6 cellular contexts compared by ENCODE assay signal in the genomic region with DNA sequence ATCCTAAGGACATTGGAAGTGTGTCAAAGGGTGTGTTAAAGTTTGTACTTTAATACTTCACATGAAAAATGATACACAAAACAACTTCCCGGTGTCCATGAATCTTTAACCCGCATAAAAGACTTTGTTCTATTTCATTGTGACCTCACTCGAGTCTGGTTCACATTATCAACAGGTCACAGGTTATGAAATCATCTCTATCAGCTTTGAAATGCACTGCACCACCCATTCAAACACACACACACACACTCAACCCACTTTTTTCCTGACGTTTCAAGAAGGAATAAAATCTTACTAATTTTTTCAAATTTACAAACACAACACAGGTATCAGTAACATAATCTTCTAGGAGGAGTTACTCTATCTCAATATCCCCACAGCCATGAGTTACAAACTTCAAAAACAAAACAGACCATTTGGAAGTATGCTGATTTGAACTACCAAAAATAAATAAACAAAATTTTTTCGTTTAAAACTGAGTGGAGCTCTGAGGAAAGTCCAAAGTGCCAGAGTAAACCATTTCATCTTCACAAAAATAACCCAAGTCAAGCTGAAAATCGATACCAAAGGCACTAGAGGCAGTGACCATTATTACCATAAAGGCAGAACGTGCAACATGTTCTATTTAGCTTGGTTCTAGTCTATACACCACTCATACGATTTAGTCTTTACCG. TPM values are rescaled to one million over a fixed set of nuclear protein-coding genes. Genes with fewer than 3 reads are reported as not detected.
DNase-seq lines count a peak whose midpoint lies in the region; TF ChIP-seq lines count a peak whose summit lies in the region.

No MANE protein-coding gene starts in this region.

- no peaks in the 10 kb centered on the region for H3K9me3 ChIP-seq in subcutaneous abdominal adipose tissue (ENCODE audit: control insufficient read depth in 5 of 5, low read length in 5 of 5)

- peaks cover 4 to 22% (median 13%) of the 10 kb centered on the region in 5 donors for H3K36me3 ChIP-seq in subcutaneous abdominal adipose tissue (ENCODE audit: control insufficient read depth in 5 of 5, insufficient read depth in 5 of 5, low read length in 5 of 5)

- H3K4me1 Mint-ChIP-seq in activated T-cell treated with anti-CD3 and anti-CD28 coated beads, Interleukin-2, amount 50 U/mL, for 24 hours (ENCODE audit: low read depth), result peaks cover 50% of the 10 kb centered on the region

- no peak for DNase-seq in activated T-cell treated with anti-CD3 and anti-CD28 coated beads, Interleukin-2, amount 50 U/mL, for 24 hours
- DNase-seq in activated T-cell treated with anti-CD3 and anti-CD28 coated beads, Interleukin-2, amount 50 U/mL, for 48 hours, result no peak
- DNase-seq in fibroblast of the aortic adventitia (ENCODE audit: low read depth) (peak; percentile 37), DMS 273 (lab: John Stamatoyannopoulos, UW; ENCODE audit: unreplicated experiment) (no peak), NCI-H2171 (lab: John Stamatoyannopoulos, UW) (no peak)

- H3K36me3 Mint-ChIP-seq in activated T-cell treated with anti-CD3 and anti-CD28 coated beads, Interleukin-2, amount 50 U/mL, for 24 hours (ENCODE audit: low read depth), result peaks cover 48% of the 10 kb centered on the region

- no peaks in the 10 kb centered on the region for H3K9me3 Mint-ChIP-seq in activated T-cell treated with anti-CD3 and anti-CD28 coated beads, Interleukin-2, amount 50 U/mL, for 24 hours

- no peaks in the 10 kb centered on the region for H3K27me3 ChIP-seq in subcutaneous abdominal adipose tissue (ENCODE audit: control insufficient read depth in 5 of 5, insufficient read depth in 4 of 5, low read length in 5 of 5)

- H3K27me3 Mint-ChIP-seq in activated T-cell treated with anti-CD3 and anti-CD28 coated beads, Interleukin-2, amount 50 U/mL, for 24 hours, result no peaks in the 10 kb centered on the region

- H3K4me1 ChIP-seq in subcutaneous abdominal adipose tissue (ENCODE audit: control insufficient read depth in 5 of 5, insufficient read depth in 5 of 5, low read length in 5 of 5), result peaks cover 1 to 61% (median 45%) of the 10 kb centered on the region in 5 donors

- peak overlapping the region; percentile 32 for H3K4me3 ChIP-seq in fibroblast of the aortic adventitia (ENCODE audit: low read depth, low read length)
- peak overlapping the region; percentile 1 to 49 (median 23) for H3K4me3 ChIP-seq in subcutaneous abdominal adipose tissue (ENCODE audit: low read depth in 1 of 5, low read length in 5 of 5)

- peak overlapping the region; percentile 48 to 78 (median 64) for H3K9ac ChIP-seq in subcutaneous abdominal adipose tissue (ENCODE audit: low read length in 5 of 5)

- H3K27ac ChIP-seq in subcutaneous abdominal adipose tissue (ENCODE audit: low read depth, low read length), result peak overlapping the region; percentile 79

- H3K27ac Mint-ChIP-seq in activated T-cell treated with anti-CD3 and anti-CD28 coated beads, Interleukin-2, amount 50 U/mL, for 24 hours, result peak overlapping the region; percentile 55

- no peak for TF ChIP-seq CTCF in fibroblast of the aortic adventitia (IDR thresholded peaks at IDR 0.05; ENCODE audit: insufficient read depth, low read length)

- H3K4me3 Mint-ChIP-seq in activated T-cell treated with anti-CD3 and anti-CD28 coated beads, Interleukin-2, amount 50 U/mL, for 24 hours, result peak overlapping the region; percentile 41

RNA-seq across cellular contexts. Expression of gene ACOX1, which starts 2.7 kb away (rescaled TPM):
- total RNA-seq in fibroblast of the aortic adventitia (ENCODE audit: low replicate concordance), result 47.0 and 61.5 TPM in 2 replicates

RNA-seq across cellular contexts. Expression of gene TEN1, which starts 2.7 kb away (rescaled TPM):
- total RNA-seq in fibroblast of the aortic adventitia (ENCODE audit: low replicate concordance), result 16.0 and 18.3 TPM in 2 replicates

RNA-seq across cellular contexts. Expression of gene CDK3, which starts 24.3 kb away (rescaled TPM):
- 1.1 TPM in 1 of 2 replicates, not detected in the other for total RNA-seq in fibroblast of the aortic adventitia (ENCODE audit: low replicate concordance)

RNA-seq across cellular contexts. Expression of gene FBF1, which starts 35.5 kb away (rescaled TPM):
- total RNA-seq in fibroblast of the aortic adventitia (ENCODE audit: low replicate concordance), result 14.1 and 21.1 TPM in 2 replicates

RNA-seq across cellular contexts. Expression of gene EVPL, which starts 50.8 kb away (rescaled TPM):
- total RNA-seq in fibroblast of the aortic adventitia (ENCODE audit: low replicate concordance), result not detected in 2 replicates
